Comparison of ENCODE assay signal across 23 cellular contexts in genomic region chr12:47862881-47863280, GRCh38. TPM values are rescaled to one million over a fixed set of nuclear protein-coding genes. Genes with fewer than 3 reads are reported as not detected.
DNase-seq lines count a peak whose midpoint lies in the region; ATAC-seq and TF ChIP-seq lines count a peak whose summit lies in the region.
"Had no signal": no experiment of that assay in that cellular context is flagged by ENCODE, and none has a peak within 500 bp of the region (broad histone marks: within the 10 kb centered on the region; RNA-seq: fewer than 3 reads in every experiment).

No MANE protein-coding gene starts in this region.

- H3K4me2 ChIP-seq in mammary epithelial cell (ENCODE audit: insufficient read depth, low read depth, low read length) (peak overlapping the region; percentile 55), neuronal stem cell (ENCODE audit: insufficient read depth, low read length, poor library complexity, severe bottlenecking) (no peak overlapping the region)

- H3K4me3 ChIP-seq in mammary epithelial cell (replicated peaks in 1 of 3; ENCODE audit: insufficient read depth in 1 of 3, low read depth in 2 of 3, low read length in 3 of 3) (no peak overlapping the region), neuronal stem cell (ENCODE audit: low read length in 2 of 2) (no peak overlapping the region), coronary artery (no peak overlapping the region)
- H3K4me3 ChIP-seq: ovary, SK-N-MC, tibial nerve had no signal

- no peak for DNase-seq in activated naive CD8-positive, alpha-beta T cell treated with anti-CD3 and anti-CD28 coated beads, Interleukin-2, amount 50 U/mL, for 24 hours
- no peak for DNase-seq in activated naive CD8-positive, alpha-beta T cell treated with anti-CD3 and anti-CD28 coated beads for 36 hours
- DNase-seq in mammary epithelial cell (no peak), neuronal stem cell (ENCODE audit: low spot score) (no peak), DMS153 treated with DMSO at 0.1 percent for 48 hours (lab: John Stamatoyannopoulos, UW; ENCODE audit: unreplicated experiment) (no peak), NCI-H510A treated with DMSO at 0.1 percent for 48 hours (lab: John Stamatoyannopoulos, UW) (no peak), coronary artery (ENCODE audit: low spot score) (no peak)
- DNase-seq: activated B cell treated with CpG ODN at 0.5 μM for 24 hours; activated naive CD4-positive, alpha-beta T cell treated with anti-CD3 and anti-CD28 coated beads, Interleukin-2, amount 50 U/mL, for 16 hours; Caco-2; DMS79; effector CD4-positive, alpha-beta T cell; HCEC 1CT; immature natural killer cell; left colon; NCI-H2029 treated with DMSO at 0.1 percent for 48 hours; NCI-H526 treated with DMSO at 0.1 percent for 48 hours; nephron progenitor cell; NK-92 treated with Interleukin-12 subunit alpha and Interleukin-12 subunit beta, amount 100 ng/mL, for 24 hours; ovary had no signal

- intact Hi-C loops in mammary epithelial cell (cut with micrococcal nuclease) = loop anchor here (1.0 to 5.0 kb wide), 4 partner anchors 13 to 304 kb away; partner anchors contain the start of gene VDR

- H3K79me2 ChIP-seq in mammary epithelial cell (ENCODE audit: insufficient read depth, low read length) = peaks cover 31% of the 10 kb centered on the region

- no peak overlapping the region for H4K91ac ChIP-seq in neuronal stem cell (ENCODE audit: low read depth, low read length, poor library complexity)

- H2AK5ac ChIP-seq in neuronal stem cell (ENCODE audit: low read depth, low read length) = peak overlapping the region; percentile 90

- no peak overlapping the region for H3K4me3 Mint-ChIP-seq in activated naive CD8-positive, alpha-beta T cell treated with anti-CD3 and anti-CD28 coated beads, Interleukin-2, amount 50 U/mL, for 24 hours
- H3K4me3 Mint-ChIP-seq in activated naive CD8-positive, alpha-beta T cell treated with anti-CD3 and anti-CD28 coated beads for 36 hours = no peak overlapping the region
- H3K4me3 Mint-ChIP-seq: activated B cell treated with CpG ODN at 0.5 μM for 24 hours, CD14-positive monocyte, immature natural killer cell, nephron progenitor cell had no signal

- H3K27me3 Mint-ChIP-seq in activated naive CD8-positive, alpha-beta T cell treated with anti-CD3 and anti-CD28 coated beads, Interleukin-2, amount 50 U/mL, for 24 hours = no peaks in the 10 kb centered on the region
- H3K27me3 Mint-ChIP-seq in activated naive CD8-positive, alpha-beta T cell treated with anti-CD3 and anti-CD28 coated beads for 36 hours = no peaks in the 10 kb centered on the region
- H3K27me3 Mint-ChIP-seq: activated B cell treated with CpG ODN at 0.5 μM for 24 hours had no signal

- peaks cover 77% of the 10 kb centered on the region for H3K4me1 Mint-ChIP-seq in activated naive CD8-positive, alpha-beta T cell treated with anti-CD3 and anti-CD28 coated beads, Interleukin-2, amount 50 U/mL, for 24 hours
- peaks cover 42% of the 10 kb centered on the region for H3K4me1 Mint-ChIP-seq in activated naive CD8-positive, alpha-beta T cell treated with anti-CD3 and anti-CD28 coated beads for 36 hours
- H3K4me1 Mint-ChIP-seq: immature natural killer cell had no signal

- no TSS peak for BruUV-seq in mammary epithelial cell (replicated peaks; lab: Mats Ljungman, UMichigan)

- H3K36me3 ChIP-seq in mammary epithelial cell (ENCODE audit: insufficient read depth, low read length) = peaks cover 22% of the 10 kb centered on the region
- H3K36me3 ChIP-seq in neuronal stem cell (replicated peaks in 1 of 2; ENCODE audit: control insufficient read depth in 2 of 2, insufficient read depth in 2 of 2, low read length in 2 of 2) = no peaks in the 10 kb centered on the region
- H3K36me3 ChIP-seq: ovary, tibial nerve had no signal

- no peak overlapping the region for H3K18ac ChIP-seq in neuronal stem cell (ENCODE audit: low read length)

- H2BK12ac ChIP-seq in neuronal stem cell (ENCODE audit: low read length) = no peak overlapping the region

- H3K4me1 ChIP-seq in mammary epithelial cell (ENCODE audit: insufficient read depth, low read length) (peaks cover 52% of the 10 kb centered on the region), neuronal stem cell (ENCODE audit: control insufficient read depth in 2 of 2, insufficient read depth in 1 of 2, low read depth in 1 of 2, low read length in 2 of 2) (no peaks in the 10 kb centered on the region)
- H3K4me1 ChIP-seq: Caco-2, tibial nerve had no signal

- no peaks in the 10 kb centered on the region for H3K79me1 ChIP-seq in neuronal stem cell (ENCODE audit: low read depth, low read length)

- CTCF ChIA-PET in mammary epithelial cell (lab: Charles Lee; ENCODE audit: low non-redundant PET) = interaction anchor here (0.6 kb wide), 1 partner anchor 87 kb away, joined by 4 read pairs; no protein-coding TSS in a partner anchor

- no peak overlapping the region for H4K8ac ChIP-seq in neuronal stem cell (ENCODE audit: low read depth, low read length)

- no peak overlapping the region for H2BK15ac ChIP-seq in neuronal stem cell (ENCODE audit: low read length)

- H3K9me3 ChIP-seq in mammary epithelial cell (replicated peaks; ENCODE audit: insufficient read depth, low read length) (no peaks in the 10 kb centered on the region), neuronal stem cell (replicated peaks in 1 of 2; ENCODE audit: control insufficient read depth in 2 of 2, insufficient read depth in 1 of 2, low read depth in 1 of 2, low read length in 2 of 2) (peaks cover 0 to 3% of the 10 kb centered on the region in 2 donors)
- H3K9me3 ChIP-seq: Caco-2, ovary, tibial nerve had no signal

- H3K4ac ChIP-seq in neuronal stem cell (ENCODE audit: low read length) = no peak overlapping the region

- H4K20me1 ChIP-seq in mammary epithelial cell (ENCODE audit: insufficient read depth, low read length) = no peaks in the 10 kb centered on the region

- WGBS in mammary epithelial cell (ENCODE audit: low coverage, missing lambda C conversion rate) = 84% methylated on average over 6 of the region's 7 CpGs
- no CpG with 5 or more reads among the region's 7 CpGs for WGBS in neuronal stem cell (ENCODE audit: extremely low coverage in 2 of 2, insufficient read length in 2 of 2, insufficient replicate concordance in 1 of 2), 2 donors

- H3K23ac ChIP-seq in neuronal stem cell (ENCODE audit: low read depth, low read length, poor library complexity) = no peak overlapping the region

- no peak overlapping the region for H2BK5ac ChIP-seq in neuronal stem cell (ENCODE audit: low read length)

- peak overlapping the region; percentile 21 for H3K9ac ChIP-seq in mammary epithelial cell (ENCODE audit: insufficient read depth, low read length)
- no peak overlapping the region for H3K9ac ChIP-seq in neuronal stem cell (ENCODE audit: low read depth, low read length, poor library complexity)

- TF ChIP-seq CTCF in mammary epithelial cell (conservative IDR thresholded peaks at IDR 0.05 in 1 of 2, IDR thresholded peaks at IDR 0.05 in 1 of 2; ENCODE audit: extremely low read depth in 1 of 2, insufficient read depth in 1 of 2, low read depth in 1 of 2, low read length in 2 of 2) (no peak), coronary artery (IDR thresholded peaks at IDR 0.05) (no peak)

- peak overlapping the region; percentile 52 for H3K27ac Mint-ChIP-seq in activated naive CD8-positive, alpha-beta T cell treated with anti-CD3 and anti-CD28 coated beads, Interleukin-2, amount 50 U/mL, for 24 hours
- no peak overlapping the region for H3K27ac Mint-ChIP-seq in activated naive CD8-positive, alpha-beta T cell treated with anti-CD3 and anti-CD28 coated beads for 36 hours
- H3K27ac Mint-ChIP-seq: activated B cell treated with CpG ODN at 0.5 μM for 24 hours, CD14-positive monocyte, immature natural killer cell, nephron progenitor cell had no signal

- in situ Hi-C loops in mammary epithelial cell (cut with MboI; ENCODE audit: low sequenced_read_pairs in 2 of 2) = loop anchor here in 1 of 2 donors (25.0 kb wide), 1 partner anchor 299 kb away; the partner anchor contains the start of gene ASB8

- H2BK120ac ChIP-seq in neuronal stem cell (ENCODE audit: low read depth, low read length) = no peak overlapping the region

- H3K27me3 ChIP-seq in mammary epithelial cell (ENCODE audit: insufficient read depth, low read length) (no peaks in the 10 kb centered on the region), neuronal stem cell (ENCODE audit: control insufficient read depth in 3 of 3, insufficient read depth in 3 of 3, low read depth in 1 of 3, low read length in 3 of 3) (peaks cover 0 to 15% (median 0%) of the 10 kb centered on the region in 3 experiments)
- H3K27me3 ChIP-seq: ovary, tibial nerve had no signal

- peak overlapping the region; percentile 76 for H3K27ac ChIP-seq in mammary epithelial cell (ENCODE audit: insufficient read depth, low read depth, low read length)
- no peak overlapping the region for H3K27ac ChIP-seq in neuronal stem cell (replicated peaks; ENCODE audit: low read length)
- no peak overlapping the region for H3K27ac ChIP-seq in coronary artery
- H3K27ac ChIP-seq: ovary, SK-N-MC, tibial nerve had no signal

- no peaks in the 10 kb centered on the region for H3K9me3 Mint-ChIP-seq in activated naive CD8-positive, alpha-beta T cell treated with anti-CD3 and anti-CD28 coated beads, Interleukin-2, amount 50 U/mL, for 24 hours
- H3K9me3 Mint-ChIP-seq in activated naive CD8-positive, alpha-beta T cell treated with anti-CD3 and anti-CD28 coated beads for 36 hours = no peaks in the 10 kb centered on the region
- H3K9me3 Mint-ChIP-seq: activated B cell treated with CpG ODN at 0.5 μM for 24 hours, immature natural killer cell, nephron progenitor cell had no signal

- H3K36me3 Mint-ChIP-seq in activated naive CD8-positive, alpha-beta T cell treated with anti-CD3 and anti-CD28 coated beads, Interleukin-2, amount 50 U/mL, for 24 hours (ENCODE audit: low read depth) = peaks cover 68% of the 10 kb centered on the region
- peaks cover 73% of the 10 kb centered on the region for H3K36me3 Mint-ChIP-seq in activated naive CD8-positive, alpha-beta T cell treated with anti-CD3 and anti-CD28 coated beads for 36 hours
- H3K36me3 Mint-ChIP-seq: immature natural killer cell had no signal

- H2AFZ ChIP-seq in mammary epithelial cell (ENCODE audit: low read depth, low read length) (no peak overlapping the region), neuronal stem cell (ENCODE audit: low read length) (no peak overlapping the region)

- no peak overlapping the region for H3K14ac ChIP-seq in neuronal stem cell (ENCODE audit: low read length)

- dilution Hi-C loops in mammary epithelial cell (cut with HindIII; ENCODE audit: low sequenced_read_pairs) = loop anchor here (10.0 kb wide), 1 partner anchor 102 kb away; the partner anchor contains the start of gene TMEM106C

- ATAC-seq in activated naive CD8-positive, alpha-beta T cell treated with anti-CD3 and anti-CD28 coated beads, Interleukin-2, amount 50 U/mL, for 24 hours = no peak

RNA-seq across cellular contexts. Expression of gene VDR, which starts 41.9 kb away (rescaled TPM):
- total RNA-seq in activated naive CD8-positive, alpha-beta T cell treated with anti-CD3 and anti-CD28 coated beads for 36 hours = 10 to 100 TPM; 55.8 TPM
- total RNA-seq in mammary epithelial cell = 10 to 100 TPM; 71.8 to 89.5 TPM
- 105 TPM for polyA plus RNA-seq in mammary epithelial cell
- polyA minus RNA-seq in mammary epithelial cell = 129 TPM
- polyA plus RNA-seq in neuronal stem cell (2013, experiment 1 of 2) = under 0.01 TPM
- 0.03 TPM for polyA plus RNA-seq in neuronal stem cell (2013, experiment 2 of 2)

RNA-seq across cellular contexts. Expression of gene HDAC7, which starts 43.2 kb away (rescaled TPM):
- total RNA-seq in activated naive CD8-positive, alpha-beta T cell treated with anti-CD3 and anti-CD28 coated beads for 36 hours = 100 to 1,000 TPM; 233 to 246 TPM
- total RNA-seq in mammary epithelial cell = 10 to 100 TPM; 17.7 to 72.1 TPM
- 30.5 TPM for polyA plus RNA-seq in mammary epithelial cell
- 96.1 TPM for polyA minus RNA-seq in mammary epithelial cell
- 26.3 TPM for polyA plus RNA-seq in neuronal stem cell (2013, experiment 1 of 2)
- polyA plus RNA-seq in neuronal stem cell (2013, experiment 2 of 2) = 27.4 TPM
